ENCODE assay signal across 8 cellular contexts in genomic region chr3:153161138-153161713, GRCh38. TPM values are rescaled to one million over a fixed set of nuclear protein-coding genes. Genes with fewer than 3 reads are reported as not detected.
DNase-seq lines count a peak whose midpoint lies in the region; ATAC-seq and TF ChIP-seq lines count a peak whose summit lies in the region.

No MANE protein-coding gene starts in this region.

- peak overlapping the region; percentile 99 for H3K27ac Mint-ChIP-seq in activated CD4-positive, alpha-beta T cell treated with anti-CD3 and anti-CD28 coated beads, Interleukin-2, amount 10 ng/mL, durations not matched to agents 24 days and 14 days

- peak; percentile 100 for DNase-seq in AG10803 (ENCODE audit: low read depth)
- DNase-seq in NCI-H510A (lab: John Stamatoyannopoulos, UW): peak; percentile 94
- DNase-seq in activated CD4-positive, alpha-beta T cell treated with anti-CD3 and anti-CD28 coated beads, Interleukin-2, amount 10 ng/mL, durations not matched to agents 24 days and 14 days: peak; percentile 97
- peak; percentile 31 for DNase-seq in cortex of kidney (lab: John Stamatoyannopoulos, UW)
- DNase-seq in left colon: peak; percentile 89 to 98
- peak; percentile 94 for DNase-seq in stimulated activated CD4-positive, alpha-beta T cell treated with anti-CD3 and anti-CD28 coated beads, Interleukin-1b, Interleukin-23, amount 100 ng/mL, for 48 hours

- peak overlapping the region; percentile 91 for H3K4me3 Mint-ChIP-seq in activated CD4-positive, alpha-beta T cell treated with anti-CD3 and anti-CD28 coated beads, Interleukin-2, amount 10 ng/mL, durations not matched to agents 24 days and 14 days

- H3K4me3 ChIP-seq in AG10803 (ENCODE audit: low read length): peak overlapping the region; percentile 96

- H3K9me3 Mint-ChIP-seq in activated CD4-positive, alpha-beta T cell treated with anti-CD3 and anti-CD28 coated beads, Interleukin-2, amount 10 ng/mL, durations not matched to agents 24 days and 14 days: no peaks in the 10 kb centered on the region

- peaks cover 24% of the 10 kb centered on the region for H3K36me3 Mint-ChIP-seq in activated CD4-positive, alpha-beta T cell treated with anti-CD3 and anti-CD28 coated beads, Interleukin-2, amount 10 ng/mL, durations not matched to agents 24 days and 14 days (ENCODE audit: low read depth)

- TF ChIP-seq CTCF in AG10803 (conservative IDR thresholded peaks at IDR 0.05; ENCODE audit: low read length): no peak

- intact Hi-C loops in activated CD4-positive, alpha-beta T cell treated with anti-CD3 and anti-CD28 coated beads, Interleukin-2, amount 10 ng/mL, durations not matched to agents 24 days and 14 days (cut with micrococcal nuclease): loop anchor here (1.0 to 5.0 kb wide), 7 partner anchors 23 to 1954 kb away; partner anchors contain the start of gene DHX36
- intact Hi-C loops in left colon (cut with DNase I, micrococcal nuclease): loop anchor here in 1 of 2 donors (10.0 kb wide), 1 partner anchor 116 kb away; no protein-coding TSS in a partner anchor

- H3K4me1 Mint-ChIP-seq in activated CD4-positive, alpha-beta T cell treated with anti-CD3 and anti-CD28 coated beads, Interleukin-2, amount 10 ng/mL, durations not matched to agents 24 days and 14 days: peaks cover 34% of the 10 kb centered on the region

- ATAC-seq in GM19035 (IDR thresholded peaks at IDR 0.05; ENCODE audit: unreplicated experiment) (peak; percentile 73), HG03342 (IDR thresholded peaks at IDR 0.05; ENCODE audit: unreplicated experiment) (peak; percentile 82), left colon (peak; percentile 66)

- no peaks in the 10 kb centered on the region for H3K27me3 Mint-ChIP-seq in activated CD4-positive, alpha-beta T cell treated with anti-CD3 and anti-CD28 coated beads, Interleukin-2, amount 10 ng/mL, durations not matched to agents 24 days and 14 days

RNA-seq across cellular contexts. Expression of gene RAP2B, which starts 0.8 kb away (rescaled TPM):
- 13.4 and 13.5 TPM in 2 replicates for total RNA-seq in activated CD4-positive, alpha-beta T cell treated with anti-CD3 and anti-CD28 coated beads, Interleukin-2, amount 10 ng/mL, durations not matched to agents 24 days and 14 days
- total RNA-seq in left colon: 10 to 100 TPM; 10.0 to 18.5 TPM

Comparison
In these comparisons a context has a peak if more than half of its experiments do, and no peak if none do; other contexts are left out.
1. Peak in every context shown above with its lines: DNase-seq, ATAC-seq and H3K4me3 ChIP-seq.
2. DNase-seq: peak in every context shown above with its lines; median percentile 100 in AG10803; 97 in activated CD4-positive, alpha-beta T cell treated with anti-CD3 and anti-CD28 coated beads, Interleukin-2, amount 10 ng/mL, durations not matched to agents 24 days and 14 days; 94 in NCI-H510A; 94 in stimulated activated CD4-positive, alpha-beta T cell treated with anti-CD3 and anti-CD28 coated beads, Interleukin-1b, Interleukin-23, amount 100 ng/mL, for 48 hours; 94 in left colon; 31 in cortex of kidney.